ENCODE assay signal across 20 cellular contexts in the genomic region with DNA sequence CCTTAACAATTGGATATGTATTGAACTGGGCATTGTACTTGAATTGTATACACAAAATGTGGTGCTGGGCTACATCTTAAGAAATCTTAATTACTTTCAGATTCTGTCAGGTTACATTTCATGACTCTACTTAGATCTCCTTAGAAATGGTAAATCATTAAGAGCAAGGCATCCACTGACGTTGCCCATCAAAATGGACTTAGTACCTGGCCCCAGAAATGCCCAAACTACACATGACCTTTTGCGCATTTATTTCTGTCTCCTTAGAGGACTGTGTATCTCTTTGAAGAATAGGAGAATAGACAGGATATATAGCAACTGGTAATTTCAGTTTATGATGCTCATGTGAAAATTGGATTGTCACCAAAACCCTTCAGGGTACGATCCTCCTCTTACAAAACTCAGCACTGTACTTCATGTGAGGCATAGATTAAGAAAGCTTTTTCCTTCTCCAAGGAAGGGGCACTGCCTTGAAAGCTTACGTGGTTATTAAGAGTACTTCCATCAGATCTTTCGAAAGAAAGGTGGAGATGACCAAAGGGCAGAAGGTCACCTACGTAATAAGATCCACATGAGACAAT.
"Had no signal": no experiment of that assay in that cellular context is flagged by ENCODE, and none has a peak within 500 bp of the region (broad histone marks: within the 10 kb centered on the region; RNA-seq: fewer than 3 reads in every experiment).

No MANE protein-coding gene starts in this region.

- H3K36me3 ChIP-seq: brain microvascular endothelial cell, colonic mucosa, gastrocnemius medialis, left ventricle myocardium inferior, ovary, sigmoid colon, tibial artery had no signal

- FAIRE-seq: urothelium cell line had no signal

- H3K9me3 ChIP-seq: colonic mucosa, gastrocnemius medialis, left ventricle myocardium inferior, ovary, sigmoid colon, tibial artery had no signal

- H3K4me1 ChIP-seq: sigmoid colon had no signal

- H3K4me3 ChIP-seq: colonic mucosa, gastrocnemius medialis, left ventricle myocardium inferior, ovary, sigmoid colon, tibial artery had no signal

- H3K27ac ChIP-seq: colonic mucosa, ovary, sigmoid colon had no signal

- DNase-seq: activated CD4-positive, alpha-beta memory T cell treated with anti-CD3 and anti-CD28 coated beads for 36 hours; activated CD4-positive, alpha-beta T cell treated with anti-CD3 and anti-CD28 coated beads for 4 hours; activated naive CD4-positive, alpha-beta T cell treated with anti-CD3 and anti-CD28 coated beads for 36 hours; activated T-cell treated with anti-CD3 and anti-CD28 coated beads, Interleukin-2, amount 50 U/mL, for 1 hour; anterior cingulate cortex; brain microvascular endothelial cell; central memory CD4-positive, alpha-beta T cell; colonic mucosa; erythroblast; gastrocnemius medialis; head of caudate nucleus; left ventricle myocardium inferior; naive thymus-derived CD8-positive, alpha-beta T cell; ovary; sigmoid colon; stimulated activated naive CD4-positive, alpha-beta T cell treated with Interleukin-2 at 50 U/mL for 16 hours; substantia nigra; SW 1271; tibial artery had no signal

- H3K27me3 ChIP-seq: brain microvascular endothelial cell, colonic mucosa, gastrocnemius medialis, ovary, sigmoid colon, tibial artery had no signal
